13 cellular contexts compared by ENCODE assay signal in genomic region chr5:167934561-167934971, GRCh38.
DNase-seq lines count a peak whose midpoint lies in the region; ATAC-seq, FAIRE-seq and TF ChIP-seq lines count a peak whose summit lies in the region.
"Had no signal": no experiment of that assay in that cellular context is flagged by ENCODE, and none has a peak within 500 bp of the region (broad histone marks: within the 10 kb centered on the region; RNA-seq: fewer than 3 reads in every experiment).

No MANE protein-coding gene starts in this region.

- H3K9me1 ChIP-seq in keratinocyte (ENCODE audit: control insufficient read depth, extremely low read depth, insufficient read depth, low read length), result no peaks in the 10 kb centered on the region

- no peak for ATAC-seq in HG03108 (IDR thresholded peaks at IDR 0.05; ENCODE audit: unreplicated experiment)
- ATAC-seq: activated CD4-positive, CD25-positive, alpha-beta regulatory T cell treated with anti-CD3 and anti-CD28 coated beads, Interleukin-2, amount 50 U/mL, for 24 hours; activated naive CD8-positive, alpha-beta T cell treated with anti-CD3 and anti-CD28 coated beads, Interleukin-2, amount 50 U/mL, for 24 hours; CD8-positive, alpha-beta T cell had no signal

- no peak overlapping the region for H2AFZ ChIP-seq in keratinocyte (ENCODE audit: control insufficient read depth, low read length)

- H3K9me3 ChIP-seq in MG63, result no peaks in the 10 kb centered on the region
- H3K9me3 ChIP-seq in keratinocyte (ENCODE audit: control insufficient read depth, low read depth, low read length), result no peaks in the 10 kb centered on the region

- dilution Hi-C loops in keratinocyte (cut with MboI; ENCODE audit: extremely low pct_ligation_motif_present, low sequenced_read_pairs), result no loop called here

- peak; percentile 74 for FAIRE-seq in keratinocyte (lab: Jason Lieb, UNC)

- H3K27me3 ChIP-seq in MG63, result peaks cover 5% of the 10 kb centered on the region; the same call in 1 of the 2 replicates
- no peaks in the 10 kb centered on the region for H3K27me3 ChIP-seq in keratinocyte (ENCODE audit: control insufficient read depth, extremely low read depth, insufficient read depth, low read length)

- TF ChIP-seq CTCF in epithelial cell of esophagus (IDR thresholded peaks at IDR 0.05; ENCODE audit: insufficient read depth, low read depth, low read length, missing control alignments) (no peak), keratinocyte (optimal IDR thresholded peaks at IDR 0.05 in 1 of 3, IDR thresholded peaks at IDR 0.05 in 1 of 3, conservative IDR thresholded peaks at IDR 0.05 in 1 of 3; ENCODE audit: extremely low read depth in 1 of 3, insufficient read depth in 2 of 3, low read length in 3 of 3) (no peak)

- H4K20me1 ChIP-seq in keratinocyte (ENCODE audit: control insufficient read depth, extremely low read depth, insufficient read depth, low read length), result no peaks in the 10 kb centered on the region

- peaks cover 4% of the 10 kb centered on the region for H3K4me1 ChIP-seq in keratinocyte (ENCODE audit: control insufficient read depth, extremely low read depth, insufficient read depth, low read length)

- DNase-seq in MG63, result peak; percentile 97
- DNase-seq in epithelial cell of esophagus (ENCODE audit: low read depth), result peak; percentile 66
- no peak for DNase-seq in keratinocyte (ENCODE audit: low read depth, low spot score)
- DNase-seq in stromal cell of bone marrow (ENCODE audit: low read depth), result peak; percentile 63
- DNase-seq in NCI-H128 (lab: John Stamatoyannopoulos, UW; ENCODE audit: unreplicated experiment), result no peak
- DNase-seq in stimulated activated CD4-positive, alpha-beta T cell treated with anti-CD3 and anti-CD28 coated beads, Interleukin-4, amount 100 ng/mL, for 4 hours, result no peak
- DNase-seq: activated naive CD8-positive, alpha-beta T cell treated with anti-CD3 and anti-CD28 coated beads, Interleukin-2, amount 50 U/mL, for 24 hours; CD8-positive, alpha-beta T cell; NCI-H2029 treated with DMSO at 0.1 percent for 48 hours; SW 1271 had no signal

- H3K27ac ChIP-seq in keratinocyte (ENCODE audit: control insufficient read depth, insufficient read depth, low read length), result peak overlapping the region; percentile 31
- H3K27ac ChIP-seq: KMS-11 had no signal

- no peak overlapping the region for H3K9ac ChIP-seq in keratinocyte (ENCODE audit: control insufficient read depth, extremely low read depth, insufficient read depth, low read length)
- H3K9ac ChIP-seq: KMS-11 had no signal

- peaks cover 81% of the 10 kb centered on the region for H3K79me2 ChIP-seq in keratinocyte (ENCODE audit: control insufficient read depth, insufficient read depth, low read length)

- H3K4me2 ChIP-seq in keratinocyte (ENCODE audit: control insufficient read depth, extremely low read depth, insufficient read depth, low read depth, low read length), result peak overlapping the region; percentile 50
- H3K4me2 ChIP-seq: KMS-11 had no signal

- no peak overlapping the region for H3K4me3 ChIP-seq in MG63
- H3K4me3 ChIP-seq in epithelial cell of esophagus (ENCODE audit: low read length), result no peak overlapping the region
- no peak overlapping the region for H3K4me3 ChIP-seq in keratinocyte (ENCODE audit: control insufficient read depth in 2 of 3, extremely low read depth in 1 of 3, insufficient read depth in 2 of 3, low read depth in 1 of 3, low read length in 3 of 3)

- no peaks in the 10 kb centered on the region for H3K36me3 ChIP-seq in MG63
- H3K36me3 ChIP-seq in keratinocyte (ENCODE audit: control insufficient read depth in 2 of 2, extremely low read depth in 1 of 2, insufficient read depth in 2 of 2, low read length in 2 of 2), result peaks cover 1 to 4% of the 10 kb centered on the region in 2 experiments

Comparison
In these comparisons a context has a peak if more than half of its experiments do, and no peak if none do; other contexts are left out.
1. DNase-seq: peak in MG63 (single experiment), epithelial cell of esophagus (single experiment) and stromal cell of bone marrow (single experiment); none in keratinocyte (single experiment), NCI-H128 (single experiment) and stimulated activated CD4-positive, alpha-beta T cell treated with anti-CD3 and anti-CD28 coated beads, Interleukin-4, amount 100 ng/mL, for 4 hours (0 of 2).